ENCODE assay signal across 15 cellular contexts in genomic region chr20:59144179-59144830, GRCh38. TPM values are rescaled to one million over a fixed set of nuclear protein-coding genes. Genes with fewer than 3 reads are reported as not detected.
DNase-seq lines count a peak whose midpoint lies in the region; ATAC-seq lines count a peak whose summit lies in the region.
"Had no signal": no experiment of that assay in that cellular context is flagged by ENCODE, and none has a peak within 500 bp of the region (broad histone marks: within the 10 kb centered on the region; RNA-seq: fewer than 3 reads in every experiment).

No MANE protein-coding gene starts in this region.

- H3K36me3 Mint-ChIP-seq in activated CD4-positive, alpha-beta T cell treated with anti-CD3 and anti-CD28 coated beads, Interleukin-2, amount 10 ng/mL, durations not matched to agents 24 days and 14 days (ENCODE audit: low read depth), result peaks cover 2% of the 10 kb centered on the region
- peaks cover 3% of the 10 kb centered on the region for H3K36me3 Mint-ChIP-seq in activated naive CD8-positive, alpha-beta T cell

- H3K27me3 Mint-ChIP-seq in activated CD4-positive, alpha-beta T cell treated with anti-CD3 and anti-CD28 coated beads, Interleukin-2, amount 10 ng/mL, durations not matched to agents 24 days and 14 days, result no peaks in the 10 kb centered on the region
- no peaks in the 10 kb centered on the region for H3K27me3 Mint-ChIP-seq in activated naive CD8-positive, alpha-beta T cell

- ATAC-seq in left ventricle myocardium superior, result no peak
- ATAC-seq in HG03159 (IDR thresholded peaks at IDR 0.05; ENCODE audit: unreplicated experiment), result no peak

- H3K9me3 Mint-ChIP-seq in activated CD4-positive, alpha-beta T cell treated with anti-CD3 and anti-CD28 coated beads, Interleukin-2, amount 10 ng/mL, durations not matched to agents 24 days and 14 days, result no peaks in the 10 kb centered on the region
- H3K9me3 Mint-ChIP-seq in activated naive CD8-positive, alpha-beta T cell (ENCODE audit: low read depth), result no peaks in the 10 kb centered on the region

- intact Hi-C loops in activated CD4-positive, alpha-beta T cell treated with anti-CD3 and anti-CD28 coated beads, Interleukin-2, amount 10 ng/mL, durations not matched to agents 24 days and 14 days (cut with micrococcal nuclease), result no loop called here
- intact Hi-C loops in left ventricle myocardium superior (cut with micrococcal nuclease), result no loop called here

- H3K4me1 Mint-ChIP-seq in activated CD4-positive, alpha-beta T cell treated with anti-CD3 and anti-CD28 coated beads, Interleukin-2, amount 10 ng/mL, durations not matched to agents 24 days and 14 days, result peaks cover 45% of the 10 kb centered on the region
- H3K4me1 Mint-ChIP-seq in activated naive CD8-positive, alpha-beta T cell (ENCODE audit: low read depth), result peaks cover 68% of the 10 kb centered on the region

- peak overlapping the region; percentile 71 for H3K27ac Mint-ChIP-seq in activated CD4-positive, alpha-beta T cell treated with anti-CD3 and anti-CD28 coated beads, Interleukin-2, amount 10 ng/mL, durations not matched to agents 24 days and 14 days
- H3K27ac Mint-ChIP-seq in activated naive CD8-positive, alpha-beta T cell, result peak overlapping the region; percentile 95
- H3K27ac Mint-ChIP-seq: HFFc6 had no signal

- H3K4me3 Mint-ChIP-seq in activated CD4-positive, alpha-beta T cell treated with anti-CD3 and anti-CD28 coated beads, Interleukin-2, amount 10 ng/mL, durations not matched to agents 24 days and 14 days, result peak overlapping the region; percentile 20
- H3K4me3 Mint-ChIP-seq in activated naive CD8-positive, alpha-beta T cell, result peak overlapping the region; percentile 92
- H3K4me3 Mint-ChIP-seq: HFFc6 had no signal

- DNase-seq in NCI-H748 (lab: John Stamatoyannopoulos, UW; ENCODE audit: unreplicated experiment) (peak; percentile 15), NCI-H748 treated with DMSO at 0.1 percent for 48 hours (lab: John Stamatoyannopoulos, UW) (no peak), left ventricle myocardium superior (no peak)
- DNase-seq in activated CD4-positive, alpha-beta T cell treated with anti-CD3 and anti-CD28 coated beads, Interleukin-2, amount 10 ng/mL, durations not matched to agents 24 days and 14 days, result no peak
- DNase-seq in stimulated activated CD8-positive, alpha-beta memory T cell treated with anti-CD3 and anti-CD28 coated beads, Interleukin-12 subunit alpha, Interleukin-12 subunit beta, amount 100 ng/mL, for 4 hours (ENCODE audit: low read depth), result peak; percentile 49
- no peak for DNase-seq in central memory CD4-positive, alpha-beta T cell
- DNase-seq: 8988T, Caco-2, HFFc6, NCI-H2171 treated with DMSO at 0.1 percent for 48 hours, PC-9, transverse colon had no signal

RNA-seq across cellular contexts. Expression of gene ZNF831, which starts 19.3 kb away (rescaled TPM):
- 3.1 and 3.4 TPM in 2 replicates for total RNA-seq in activated CD4-positive, alpha-beta T cell treated with anti-CD3 and anti-CD28 coated beads, Interleukin-2, amount 10 ng/mL, durations not matched to agents 24 days and 14 days
- 0.17 TPM for total RNA-seq in left ventricle myocardium superior
- total RNA-seq: Caco-2, HFFc6, myocyte, PC-9 had no signal

Comparison
In these comparisons a context has a peak if more than half of its experiments do, and no peak if none do; other contexts are left out.
1. DNase-seq: peak in NCI-H748 (single experiment) and stimulated activated CD8-positive, alpha-beta memory T cell treated with anti-CD3 and anti-CD28 coated beads, Interleukin-12 subunit alpha, Interleukin-12 subunit beta, amount 100 ng/mL, for 4 hours (single experiment); none in NCI-H748 treated with DMSO at 0.1 percent for 48 hours (single experiment), activated CD4-positive, alpha-beta T cell treated with anti-CD3 and anti-CD28 coated beads, Interleukin-2, amount 10 ng/mL, durations not matched to agents 24 days and 14 days (single experiment), central memory CD4-positive, alpha-beta T cell (single experiment) and left ventricle myocardium superior (single experiment).